8 cellular contexts compared by ENCODE assay signal in the genomic region with DNA sequence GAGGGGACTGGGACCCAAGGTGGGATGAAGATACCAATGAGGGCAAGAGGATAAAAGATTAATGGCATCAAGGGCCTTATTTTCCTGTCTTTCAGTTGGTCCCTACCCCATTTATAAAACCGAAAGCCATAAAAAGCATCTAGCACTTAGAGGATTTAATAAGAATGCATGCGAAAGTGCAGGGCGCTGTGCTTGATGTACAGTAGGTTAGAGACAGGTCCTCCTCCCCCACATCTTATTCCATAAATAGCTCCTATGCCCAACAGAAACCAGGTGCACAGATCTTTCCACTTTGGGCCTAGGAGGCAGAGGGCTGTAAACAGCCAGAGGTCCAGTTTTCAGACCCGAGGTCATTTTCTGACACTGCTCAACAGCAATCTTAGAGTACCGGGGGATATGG. TPM values are rescaled to one million over a fixed set of nuclear protein-coding genes. Genes with fewer than 3 reads are reported as not detected.
DNase-seq lines count a peak whose midpoint lies in the region; ATAC-seq and TF ChIP-seq lines count a peak whose summit lies in the region.

No MANE protein-coding gene starts in this region.

- peaks cover 8% of the 10 kb centered on the region; the same call in 1 of the 2 replicates for H3K4me1 ChIP-seq in Caco-2
- H3K4me1 ChIP-seq in esophagus muscularis mucosa, result peaks cover 16 to 31% (median 26%) of the 10 kb centered on the region in 4 donors

- H3K27ac ChIP-seq in RWPE1 (peak overlapping the region; percentile 97), esophagus muscularis mucosa (replicated peaks in 1 of 4) (peak overlapping the region; percentile 96 to 98 (median 98))

- CTCF ChIA-PET in Caco-2 (lab: Charles Lee) (interaction anchor here (0.8 to 0.9 kb wide), 2 partner anchors 13 to 23 kb away, joined by 3 to 5 read pairs; a partner anchor contains a TSS), RWPE1 (lab: Yijun Ruan, JAX) (no interaction called here)

- no peak for TF ChIP-seq POLR2A in esophagus muscularis mucosa (IDR thresholded peaks at IDR 0.05; ENCODE audit: low read depth)

- peaks cover 6% of the 10 kb centered on the region for H3K4me1 Mint-ChIP-seq in Caco-2 (ENCODE audit: low read depth, unreplicated experiment)
- peaks cover 28% of the 10 kb centered on the region for H3K4me1 Mint-ChIP-seq in osteocyte (ENCODE audit: unreplicated experiment)

- H3K36me3 Mint-ChIP-seq in Caco-2 (ENCODE audit: insufficient read depth, unreplicated experiment), result peaks cover 12% of the 10 kb centered on the region
- peaks cover 9% of the 10 kb centered on the region for H3K36me3 Mint-ChIP-seq in osteocyte (ENCODE audit: unreplicated experiment)

- 35% methylated on average over 5 of the region's 5 CpGs for WGBS in esophagus muscularis mucosa

- TF ChIP-seq EP300 in esophagus muscularis mucosa (IDR thresholded peaks at IDR 0.05), result no peak

- POLR2A ChIA-PET in Caco-2 (lab: Charles Lee), result interaction anchor here (0.8 kb wide), 2 partner anchors 27 to 72 kb away, joined by 3 to 4 read pairs; a partner anchor contains a TSS
- POLR2A ChIA-PET in RWPE1 (lab: Yijun Ruan, JAX; ENCODE audit: low non-redundant PET), result interaction anchor here (1.0 kb wide), 1 partner anchor 28 kb away, joined by 4 read pairs; a partner anchor contains a TSS

- no peaks in the 10 kb centered on the region for H3K9me3 Mint-ChIP-seq in Caco-2 (ENCODE audit: unreplicated experiment)
- H3K9me3 Mint-ChIP-seq in osteocyte (ENCODE audit: unreplicated experiment), result no peaks in the 10 kb centered on the region

- H3K27me3 Mint-ChIP-seq in Caco-2 (ENCODE audit: insufficient read depth, unreplicated experiment) (no peaks in the 10 kb centered on the region), osteocyte (ENCODE audit: unreplicated experiment) (no peaks in the 10 kb centered on the region)

- H3K27me3 ChIP-seq in Caco-2 (replicated peaks; ENCODE audit: control insufficient read depth, insufficient read depth, low read length) (no peaks in the 10 kb centered on the region), esophagus muscularis mucosa (no peaks in the 10 kb centered on the region)

- no peak for ATAC-seq in HG02610 (IDR thresholded peaks at IDR 0.05; ENCODE audit: unreplicated experiment)

- H3K4me3 Mint-ChIP-seq in Caco-2 (ENCODE audit: unreplicated experiment) (peak overlapping the region; percentile 94), osteocyte (ENCODE audit: unreplicated experiment) (peak overlapping the region; percentile 97)

- H3K4me3 ChIP-seq in Caco-2 (ENCODE audit: low read depth, low read length) (peak overlapping the region; percentile 71), esophagus muscularis mucosa (peak overlapping the region; percentile 89 to 98 (median 92))

- BruUV-seq in Caco-2 (replicated peaks; lab: Mats Ljungman, UMichigan), result TSS peak; percentile 35

- H3K9me3 ChIP-seq in Caco-2, result no peaks in the 10 kb centered on the region
- H3K9me3 ChIP-seq in esophagus muscularis mucosa, result no peaks in the 10 kb centered on the region

- no peak for DNase-seq in Caco-2
- DNase-seq in RWPE1 (ENCODE audit: low spot score), result no peak
- no peak for DNase-seq in esophagus muscularis mucosa (ENCODE audit: extremely low spot score)
- no peak for DNase-seq in osteocyte (ENCODE audit: extremely low spot score, unreplicated experiment)
- DNase-seq in posterior vena cava (ENCODE audit: low spot score), result no peak
- no peak for DNase-seq in epidermal melanocyte (ENCODE audit: insufficient read length, low spot score)
- DNase-seq in DMS79 treated with DMSO at 0.1 percent for 48 hours (lab: John Stamatoyannopoulos, UW), result no peak

- H3K27ac Mint-ChIP-seq in Caco-2 (ENCODE audit: unreplicated experiment) (peak overlapping the region; percentile 56), osteocyte (ENCODE audit: unreplicated experiment) (peak overlapping the region; percentile 63)

- TF ChIP-seq CTCF in Caco-2 (IDR thresholded peaks at IDR 0.05; ENCODE audit: insufficient read depth in 1 of 2, low read depth in 1 of 2, low read length in 1 of 2, severe bottlenecking in 1 of 2, unreplicated experiment in 1 of 2) (no peak), RWPE1 (conservative IDR thresholded peaks at IDR 0.05; ENCODE audit: low read depth) (no peak), esophagus muscularis mucosa (IDR thresholded peaks at IDR 0.05) (no peak), osteocyte (IDR thresholded peaks at IDR 0.05) (no peak)

- H3K36me3 ChIP-seq in Caco-2 (ENCODE audit: control insufficient read depth, insufficient read depth, low read length) (no peaks in the 10 kb centered on the region), esophagus muscularis mucosa (peaks cover 0 to 30% (median 20%) of the 10 kb centered on the region in 4 donors)

- intact Hi-C loops in Caco-2 (cut with micrococcal nuclease; ENCODE audit: unreplicated experiment) (loop anchor here (2.0 to 5.0 kb wide), 2 partner anchors 219 to 264 kb away; a partner anchor contains a TSS), esophagus muscularis mucosa (cut with DNase I) (loop anchor here (5.0 kb wide), 2 partner anchors 221 to 269 kb away; no protein-coding TSS in a partner anchor), posterior vena cava (cut with DNase I) (loop anchor here in 1 of 2 donors (10.0 kb wide), 1 partner anchor 121 kb away; no protein-coding TSS in a partner anchor)

RNA-seq across cellular contexts. Expression of a gene that starts 1.2 kb away (rescaled TPM):
- total RNA-seq in Caco-2 (2022) (35.3 and 37.9 TPM in 2 replicates), esophagus muscularis mucosa (10 to 100 TPM in 2 of 4 donors, 1 to 10 TPM in 2; 7.5 to 14.9 (median 11.5) TPM), osteocyte (49.0 and 56.0 TPM in 2 replicates), posterior vena cava (10 to 100 TPM; 26.7 to 35.4 TPM)

RNA-seq across cellular contexts. Expression of a gene that starts 22.7 kb away (rescaled TPM):
- total RNA-seq in Caco-2 (2022) (not detected in 2 replicates), esophagus muscularis mucosa (not detected), osteocyte (not detected in 2 replicates), posterior vena cava (not detected)

RNA-seq across cellular contexts. Expression of a gene that starts 22.9 kb away (rescaled TPM):
- total RNA-seq in Caco-2 (2022) (171 and 175 TPM in 2 replicates), esophagus muscularis mucosa (100 to 1,000 TPM in 3 of 4 donors, 10 to 100 TPM in 1; 78.5 to 136 (median 116) TPM), osteocyte (200 and 205 TPM in 2 replicates), posterior vena cava (100 to 1,000 TPM in 1 of 2 donors, 10 to 100 TPM in 1; 91.5 to 113 TPM)

RNA-seq across cellular contexts. Expression of a gene that starts 28.3 kb away (rescaled TPM):
- total RNA-seq in Caco-2 (2022) (8.9 and 12.6 TPM in 2 replicates), esophagus muscularis mucosa (10 to 100 TPM; 16.1 to 21.4 (median 16.3) TPM), osteocyte (52.3 and 58.7 TPM in 2 replicates), posterior vena cava (10 to 100 TPM; 17.9 to 24.1 TPM)
